10 cellular contexts compared by ENCODE assay signal in genomic region chr6:25882066-25882496, GRCh38. TPM values are rescaled to one million over a fixed set of nuclear protein-coding genes. Genes with fewer than 3 reads are reported as not detected.
DNase-seq lines count a peak whose midpoint lies in the region; TF ChIP-seq lines count a peak whose summit lies in the region.
"Had no signal": no experiment of that assay in that cellular context is flagged by ENCODE, and none has a peak within 500 bp of the region (broad histone marks: within the 10 kb centered on the region; RNA-seq: fewer than 3 reads in every experiment).

No MANE protein-coding gene starts in this region.

- WGBS in HUES64, result 93% methylated on average over 28 of the region's 28 CpGs
- WGBS in hepatocyte (ENCODE audit: low lambda C conversion rate, missing lambda C conversion rate), result 68% methylated on average over 28 of the region's 28 CpGs

- H3K4me1 ChIP-seq in HUES64 (ENCODE audit: insufficient read depth, low read length) (no peaks in the 10 kb centered on the region), hepatocyte (ENCODE audit: insufficient read depth) (no peaks in the 10 kb centered on the region)

- no peaks in the 10 kb centered on the region for H3K9me2 ChIP-seq in hepatocyte (replicated peaks; ENCODE audit: insufficient read depth)

- TF ChIP-seq CTCF in hepatocyte (IDR thresholded peaks at IDR 0.05; ENCODE audit: poor library complexity), result no peak

- H3K9ac ChIP-seq in HUES64 (ENCODE audit: low read depth, low read length), result no peak overlapping the region

- H3K27me3 ChIP-seq in HUES64 (ENCODE audit: insufficient read depth, low read length) (no peaks in the 10 kb centered on the region), hepatocyte (no peaks in the 10 kb centered on the region)

- H3K36me3 ChIP-seq in HUES64 (ENCODE audit: insufficient read depth, low read length) (no peaks in the 10 kb centered on the region), hepatocyte (replicated peaks; ENCODE audit: insufficient read depth, low read depth) (no peaks in the 10 kb centered on the region)

- H3K27ac ChIP-seq in HUES64 (ENCODE audit: low read depth, low read length) (no peak overlapping the region), hepatocyte (no peak overlapping the region)

- no peaks in the 10 kb centered on the region for H3K9me3 ChIP-seq in HUES64 (ENCODE audit: insufficient read depth, low read depth, low read length)
- no peaks in the 10 kb centered on the region for H3K9me3 ChIP-seq in hepatocyte (ENCODE audit: low read depth)

- peak overlapping the region; percentile 56 for H3K4me2 ChIP-seq in hepatocyte

- H3K4me3 ChIP-seq in HUES64 (ENCODE audit: low read length) (peak overlapping the region; percentile 28), hepatocyte (no peak overlapping the region)

- no peak overlapping the region for H2AFZ ChIP-seq in hepatocyte

- DNase-seq in activated T-cell treated with anti-CD3 and anti-CD28 coated beads, Interleukin-2, amount 50 U/mL, for 48 hours, result peak; percentile 60 to 67
- DNase-seq in hepatocyte (ENCODE audit: low spot score) (peak; percentile 30), DMS53 (lab: John Stamatoyannopoulos, UW) (no peak), kidney glomerular epithelial cell (lab: John Stamatoyannopoulos, UW) (no peak), Ammon's horn (ENCODE audit: low spot score) (no peak), hypothalamus (lab: John Stamatoyannopoulos, UW) (no peak)
- peak in 2 of 3 donors; percentile 3 to 35 for DNase-seq in stimulated activated CD4-positive, alpha-beta T cell treated with anti-CD3 and anti-CD28 coated beads, TNF-alpha, amount 100 ng/mL, for 48 hours (ENCODE audit: low read depth in 3 of 3)
- DNase-seq: NCI-H510A treated with DMSO at 0.1 percent for 48 hours had no signal

- no peaks in the 10 kb centered on the region for H4K20me1 ChIP-seq in hepatocyte (ENCODE audit: insufficient read depth, poor library complexity, severe bottlenecking)

- H3K79me2 ChIP-seq in hepatocyte, result no peaks in the 10 kb centered on the region

RNA-seq across cellular contexts. Expression of gene SLC17A3, which starts 8.0 kb away (rescaled TPM):
- not detected for polyA plus RNA-seq in HUES64 (2013, experiment 1 of 2)
- polyA plus RNA-seq in HUES64 (2013, experiment 2 of 2), result not detected
- total RNA-seq in hepatocyte, result 0.23 and 0.36 TPM in 2 replicates
- 0.43 and 0.57 TPM in 2 replicates for polyA plus RNA-seq in hepatocyte
- total RNA-seq: cerebellum had no signal

RNA-seq across cellular contexts. Expression of gene SLC17A2, which starts 48.4 kb away (rescaled TPM):
- not detected for polyA plus RNA-seq in HUES64 (2013, experiment 1 of 2)
- polyA plus RNA-seq in HUES64 (2013, experiment 2 of 2), result not detected
- 6.4 and 7.7 TPM in 2 replicates for total RNA-seq in hepatocyte
- polyA plus RNA-seq in hepatocyte, result 2.2 and 2.8 TPM in 2 replicates
- total RNA-seq: cerebellum had no signal

RNA-seq across cellular contexts. Expression of gene SLC17A1, which starts 50.2 kb away (rescaled TPM):
- polyA plus RNA-seq in HUES64 (2013, experiment 1 of 2), result not detected
- not detected for polyA plus RNA-seq in HUES64 (2013, experiment 2 of 2)
- 1.9 and 3.2 TPM in 2 replicates for total RNA-seq in hepatocyte
- 2.2 and 4.0 TPM in 2 replicates for polyA plus RNA-seq in hepatocyte
- total RNA-seq: cerebellum had no signal

Comparison
In these comparisons a context has a peak if more than half of its experiments do, and no peak if none do; other contexts are left out.
1. DNase-seq: peak in activated T-cell treated with anti-CD3 and anti-CD28 coated beads, Interleukin-2, amount 50 U/mL, for 48 hours (2 of 2), hepatocyte (single experiment) and stimulated activated CD4-positive, alpha-beta T cell treated with anti-CD3 and anti-CD28 coated beads, TNF-alpha, amount 100 ng/mL, for 48 hours (2 of 3); none in DMS53 (single experiment), kidney glomerular epithelial cell (single experiment), Ammon's horn (single experiment) and hypothalamus (0 of 51).